In genomic region chr18:49524349-49524748, GRCh38 we compare ENCODE assay signal across 2 cellular contexts.
TF ChIP-seq lines count a peak whose summit lies in the region.

No MANE protein-coding gene starts in this region.

TF ChIP-seq in liver, 16 proteins besides CTCF, POLR2A, EP300 and RAD21:
- peak; percentile 68 for TF ChIP-seq NR2F2 (IDR thresholded peaks at IDR 0.05)
- no peak for TF ChIP-seq MAX (IDR thresholded peaks at IDR 0.05)

TF ChIP-seq in HepG2, 621 proteins besides CTCF, POLR2A, EP300 and RAD21:
- TF ChIP-seq YY1 (IDR thresholded peaks at IDR 0.05; ENCODE audit: insufficient read depth, insufficient replicate concordance, low read depth, low read length) (no peak), ZNF749 (CRISPR knock-in tag; IDR thresholded peaks at IDR 0.05; ENCODE audit: borderline replicate concordance) (no peak)
